In genomic region chr6:15508363-15509330, GRCh38 we compare ENCODE assay signal across 12 cellular contexts.
DNase-seq lines count a peak whose midpoint lies in the region; ATAC-seq and TF ChIP-seq lines count a peak whose summit lies in the region.
"Had no signal": no experiment of that assay in that cellular context is flagged by ENCODE, and none has a peak within 500 bp of the region (broad histone marks: within the 10 kb centered on the region; RNA-seq: fewer than 3 reads in every experiment).

No MANE protein-coding gene starts in this region.

- no peak overlapping the region for H4K8ac ChIP-seq in mesenchymal stem cell (ENCODE audit: low read length)

- no peak overlapping the region for H2AK5ac ChIP-seq in mesenchymal stem cell (ENCODE audit: low read length, severe bottlenecking)

- H3K36me3 Mint-ChIP-seq in stimulated activated naive CD8-positive, alpha-beta T cell treated with anti-CD3 and anti-CD28 coated beads, Interleukin-15, Interleukin-2, amounts not matched to agents 100 ng/mL and 50 ng/mL, for 24 hours (ENCODE audit: low read depth) = peaks cover 67% of the 10 kb centered on the region
- peaks cover 91% of the 10 kb centered on the region for H3K36me3 Mint-ChIP-seq in WTC11

- no peak overlapping the region for H3K4me2 ChIP-seq in mesenchymal stem cell (ENCODE audit: low read length, poor library complexity, severe bottlenecking)

- no peak overlapping the region for H3K4me3 Mint-ChIP-seq in stimulated activated naive CD8-positive, alpha-beta T cell treated with anti-CD3 and anti-CD28 coated beads, Interleukin-15, Interleukin-2, amounts not matched to agents 100 ng/mL and 50 ng/mL, for 24 hours
- H3K4me3 Mint-ChIP-seq in WTC11 = no peak overlapping the region

- peak overlapping the region in 1 of 2 experiments; percentile 49 for H3K14ac ChIP-seq in mesenchymal stem cell (ENCODE audit: low read length in 2 of 2)

- H2AFZ ChIP-seq in mesenchymal stem cell (ENCODE audit: low read depth, low read length) = no peak overlapping the region

- no peak overlapping the region for H2BK5ac ChIP-seq in mesenchymal stem cell (ENCODE audit: low read depth, low read length, poor library complexity, severe bottlenecking)

- POLR2A ChIA-PET in WTC11 (lab: Charles Lee) = no interaction called here

- no peak overlapping the region for H3K23ac ChIP-seq in mesenchymal stem cell (ENCODE audit: low read length in 2 of 2)

- H2BK12ac ChIP-seq in mesenchymal stem cell (ENCODE audit: low read length in 2 of 2) = peak overlapping the region in 1 of 2 experiments; percentile 42

- H3K27ac Mint-ChIP-seq in stimulated activated naive CD8-positive, alpha-beta T cell treated with anti-CD3 and anti-CD28 coated beads, Interleukin-15, Interleukin-2, amounts not matched to agents 100 ng/mL and 50 ng/mL, for 24 hours = peak overlapping the region; percentile 5
- H3K27ac Mint-ChIP-seq in WTC11 = peak overlapping the region; percentile 81

- H3K27me3 ChIP-seq in mesenchymal stem cell (ENCODE audit: control insufficient read depth in 1 of 2, insufficient read depth in 1 of 2, low read length in 2 of 2) = no peaks in the 10 kb centered on the region
- no peaks in the 10 kb centered on the region for H3K27me3 ChIP-seq in upper lobe of right lung
- H3K27me3 ChIP-seq: vagina had no signal

- H3K27ac ChIP-seq in mesenchymal stem cell (ENCODE audit: low read length, poor library complexity, severe bottlenecking) (no peak overlapping the region), upper lobe of right lung (no peak overlapping the region)
- H3K27ac ChIP-seq: vagina had no signal

- WGBS in mesenchymal stem cell = 84% methylated on average over 23 of the region's 23 CpGs

- no peak overlapping the region for H3K9ac ChIP-seq in mesenchymal stem cell (ENCODE audit: low read length)

- DNase-seq in stimulated activated naive CD8-positive, alpha-beta T cell treated with anti-CD3 and anti-CD28 coated beads, Interleukin-15, Interleukin-2, amounts not matched to agents 100 U/mL and 50 U/mL, for 24 hours = no peak
- DNase-seq in WTC11 (ENCODE audit: low spot score) = no peak
- peak; percentile 42 for DNase-seq in mesenchymal stem cell
- DNase-seq in upper lobe of right lung = peak; percentile 60
- no peak for DNase-seq in T-helper 9 cell
- no peak for DNase-seq in HCEC 1CT
- DNase-seq: NCI-H2227 treated with DMSO at 0.1 percent for 48 hours had no signal

- peaks cover 41% of the 10 kb centered on the region for H3K79me1 ChIP-seq in mesenchymal stem cell (replicated peaks; ENCODE audit: low read length, poor library complexity, severe bottlenecking)

- H3K9me3 ChIP-seq in mesenchymal stem cell (ENCODE audit: control insufficient read depth, low read length) (no peaks in the 10 kb centered on the region), upper lobe of right lung (no peaks in the 10 kb centered on the region)
- H3K9me3 ChIP-seq: vagina had no signal

- ATAC-seq in stimulated activated naive CD8-positive, alpha-beta T cell treated with anti-CD3 and anti-CD28 coated beads, Interleukin-15, Interleukin-2, amounts not matched to agents 100 U/mL and 50 U/mL, for 24 hours = no peak
- peak; percentile 13 for ATAC-seq in WTC11
- peak; percentile 4 for ATAC-seq in upper lobe of right lung
- no peak for ATAC-seq in GM21381 (IDR thresholded peaks at IDR 0.05; ENCODE audit: unreplicated experiment)
- ATAC-seq: Panc1 had no signal

- peaks cover 24% of the 10 kb centered on the region for H3K4me1 ChIP-seq in mesenchymal stem cell (ENCODE audit: control insufficient read depth, insufficient read depth, low read depth, low read length)
- H3K4me1 ChIP-seq in upper lobe of right lung = peaks cover 10% of the 10 kb centered on the region

- H3K4me3 ChIP-seq in mesenchymal stem cell (ENCODE audit: insufficient read depth in 1 of 2, low read depth in 1 of 2, low read length in 2 of 2) (no peak overlapping the region), upper lobe of right lung (no peak overlapping the region)
- H3K4me3 ChIP-seq: skin epidermis, vagina had no signal

- peak overlapping the region in 1 of 2 experiments; percentile 55 for H3K18ac ChIP-seq in mesenchymal stem cell (ENCODE audit: low read depth in 1 of 2, low read length in 2 of 2)

- CTCF ChIA-PET in WTC11 (lab: Charles Lee) = no interaction called here

- no peaks in the 10 kb centered on the region for H3K9me3 Mint-ChIP-seq in stimulated activated naive CD8-positive, alpha-beta T cell treated with anti-CD3 and anti-CD28 coated beads, Interleukin-15, Interleukin-2, amounts not matched to agents 100 ng/mL and 50 ng/mL, for 24 hours
- no peaks in the 10 kb centered on the region for H3K9me3 Mint-ChIP-seq in WTC11

- H3K36me3 ChIP-seq in mesenchymal stem cell (ENCODE audit: control insufficient read depth in 1 of 2, insufficient read depth in 2 of 2, low read depth in 1 of 2, low read length in 2 of 2) (peaks cover 48 to 84% of the 10 kb centered on the region in 2 experiments), upper lobe of right lung (peaks cover 42% of the 10 kb centered on the region)

- no peak overlapping the region for H3K4ac ChIP-seq in mesenchymal stem cell (ENCODE audit: low read depth in 1 of 2, low read length in 2 of 2)

- H2BK120ac ChIP-seq in mesenchymal stem cell (ENCODE audit: low read depth, low read length) = no peak overlapping the region

- intact Hi-C loops in upper lobe of right lung (cut with DNase I) = no loop called here

- H3K4me1 Mint-ChIP-seq in stimulated activated naive CD8-positive, alpha-beta T cell treated with anti-CD3 and anti-CD28 coated beads, Interleukin-15, Interleukin-2, amounts not matched to agents 100 ng/mL and 50 ng/mL, for 24 hours (ENCODE audit: low read depth) = peaks cover 4% of the 10 kb centered on the region
- H3K4me1 Mint-ChIP-seq in WTC11 = peaks cover 45% of the 10 kb centered on the region

- TF ChIP-seq CTCF in WTC11 (IDR thresholded peaks at IDR 0.05) = no peak
- TF ChIP-seq CTCF in upper lobe of right lung (IDR thresholded peaks at IDR 0.05) = no peak

- H2BK15ac ChIP-seq in mesenchymal stem cell (ENCODE audit: low read depth, poor library complexity, severe bottlenecking) = no peak overlapping the region

- no peaks in the 10 kb centered on the region for H3K27me3 Mint-ChIP-seq in stimulated activated naive CD8-positive, alpha-beta T cell treated with anti-CD3 and anti-CD28 coated beads, Interleukin-15, Interleukin-2, amounts not matched to agents 100 ng/mL and 50 ng/mL, for 24 hours
- no peaks in the 10 kb centered on the region for H3K27me3 Mint-ChIP-seq in WTC11 (ENCODE audit: low read depth)

- peak overlapping the region; percentile 1 for H4K91ac ChIP-seq in mesenchymal stem cell (ENCODE audit: low read length)

TF ChIP-seq in WTC11, 78 proteins besides CTCF, POLR2A, EP300 and RAD21:
- TF ChIP-seq ATF3 (CRISPR knock-in tag; conservative IDR thresholded peaks at IDR 0.05) = no peak
- no peak for TF ChIP-seq EMX1 (CRISPR knock-in tag; IDR thresholded peaks at IDR 0.05)

Comparison
In these comparisons a context has a peak if more than half of its experiments do, and no peak if none do; other contexts are left out.
1. ATAC-seq: peak in WTC11 (single experiment) and upper lobe of right lung (single experiment); none in stimulated activated naive CD8-positive, alpha-beta T cell treated with anti-CD3 and anti-CD28 coated beads, Interleukin-15, Interleukin-2, amounts not matched to agents 100 U/mL and 50 U/mL, for 24 hours (single experiment) and GM21381 (single experiment).
2. DNase-seq: peak in mesenchymal stem cell (single experiment) and upper lobe of right lung (single experiment); none in stimulated activated naive CD8-positive, alpha-beta T cell treated with anti-CD3 and anti-CD28 coated beads, Interleukin-15, Interleukin-2, amounts not matched to agents 100 U/mL and 50 U/mL, for 24 hours (single experiment), WTC11 (single experiment), T-helper 9 cell (single experiment) and HCEC 1CT (single experiment).